ENCODE assay signal across 1 cellular context in the genomic region with DNA sequence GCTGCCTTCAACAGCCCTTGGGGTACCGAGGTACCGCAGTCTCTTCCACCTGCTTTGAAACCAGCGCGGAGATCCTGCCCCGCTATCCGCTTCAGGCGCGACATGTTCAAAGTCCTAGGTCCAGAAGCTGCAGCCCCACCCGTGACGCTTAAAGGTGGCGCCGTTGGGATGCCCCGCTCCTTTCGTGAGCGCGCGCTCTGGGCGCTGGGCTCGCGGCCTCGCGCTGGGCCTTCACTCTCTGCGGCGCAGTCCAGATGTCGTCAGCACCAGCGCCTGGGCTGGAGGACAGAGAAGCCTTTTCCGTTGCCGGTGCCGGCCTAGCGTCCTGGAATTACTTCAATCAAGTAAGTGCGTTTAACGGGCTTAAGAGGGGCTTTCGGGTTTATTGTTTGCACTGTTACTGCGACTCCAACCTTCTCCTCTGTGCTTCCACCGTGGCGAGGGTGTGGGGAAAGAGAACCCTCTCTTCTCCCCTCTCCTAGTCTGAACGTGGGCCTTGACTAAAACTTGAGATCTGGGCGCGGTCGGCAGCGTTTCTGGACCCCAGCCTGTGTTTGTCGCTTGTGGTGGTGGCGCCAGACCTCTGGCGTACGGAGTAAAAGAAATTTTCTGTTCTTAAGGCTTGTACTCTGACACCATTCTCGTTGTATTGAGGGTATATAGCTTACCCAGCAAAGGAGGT.
A peak's percentile ranks its signal among the peaks of the same experiment; 100 is the strongest.
TF ChIP-seq lines count a peak whose summit lies in the region.

A gene (minus strand): TSS at position 143 of the 682 bp plus-strand sequence. CDS start 39 bp downstream, at position 104.

TF ChIP-seq in GM12878, 131 proteins besides CTCF, POLR2A, EP300 and RAD21 (continued from another document and continues in another):
- TF ChIP-seq, protein P1, sequence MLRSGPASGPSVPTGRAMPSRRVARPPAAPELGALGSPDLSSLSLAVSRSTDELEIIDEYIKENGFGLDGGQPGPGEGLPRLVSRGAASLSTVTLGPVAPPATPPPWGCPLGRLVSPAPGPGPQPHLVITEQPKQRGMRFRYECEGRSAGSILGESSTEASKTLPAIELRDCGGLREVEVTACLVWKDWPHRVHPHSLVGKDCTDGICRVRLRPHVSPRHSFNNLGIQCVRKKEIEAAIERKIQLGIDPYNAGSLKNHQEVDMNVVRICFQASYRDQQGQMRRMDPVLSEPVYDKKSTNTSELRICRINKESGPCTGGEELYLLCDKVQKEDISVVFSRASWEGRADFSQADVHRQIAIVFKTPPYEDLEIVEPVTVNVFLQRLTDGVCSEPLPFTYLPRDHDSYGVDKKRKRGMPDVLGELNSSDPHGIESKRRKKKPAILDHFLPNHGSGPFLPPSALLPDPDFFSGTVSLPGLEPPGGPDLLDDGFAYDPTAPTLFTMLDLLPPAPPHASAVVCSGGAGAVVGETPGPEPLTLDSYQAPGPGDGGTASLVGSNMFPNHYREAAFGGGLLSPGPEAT (IDR thresholded peaks at IDR 0.05; ENCODE audit: low read depth), result peak; percentile 91
- peak; percentile 34 for TF ChIP-seq HDAC6 (IDR thresholded peaks at IDR 0.05; ENCODE audit: unreplicated experiment)
- TF ChIP-seq, protein P2, sequence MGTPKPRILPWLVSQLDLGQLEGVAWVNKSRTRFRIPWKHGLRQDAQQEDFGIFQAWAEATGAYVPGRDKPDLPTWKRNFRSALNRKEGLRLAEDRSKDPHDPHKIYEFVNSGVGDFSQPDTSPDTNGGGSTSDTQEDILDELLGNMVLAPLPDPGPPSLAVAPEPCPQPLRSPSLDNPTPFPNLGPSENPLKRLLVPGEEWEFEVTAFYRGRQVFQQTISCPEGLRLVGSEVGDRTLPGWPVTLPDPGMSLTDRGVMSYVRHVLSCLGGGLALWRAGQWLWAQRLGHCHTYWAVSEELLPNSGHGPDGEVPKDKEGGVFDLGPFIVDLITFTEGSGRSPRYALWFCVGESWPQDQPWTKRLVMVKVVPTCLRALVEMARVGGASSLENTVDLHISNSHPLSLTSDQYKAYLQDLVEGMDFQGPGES (IDR thresholded peaks at IDR 0.05), result no peak; the same call in 1 of the 2 replicates
- 0 out of 2 replicates have a peak, but pooled peaks have one; percentile 31 for TF ChIP-seq HDGF (IDR thresholded peaks at IDR 0.05)
- TF ChIP-seq NR2F1 (conservative IDR thresholded peaks at IDR 0.05), result no peak
- TF ChIP-seq NFIC (IDR thresholded peaks at IDR 0.05; ENCODE audit: low read depth, low read length), result peak; percentile 46; the same call in 1 of the 2 replicates
- no peak for TF ChIP-seq FOS (IDR thresholded peaks at IDR 0.05; ENCODE audit: borderline replicate concordance, extremely low read depth, insufficient read length)
- TF ChIP-seq, protein P3, sequence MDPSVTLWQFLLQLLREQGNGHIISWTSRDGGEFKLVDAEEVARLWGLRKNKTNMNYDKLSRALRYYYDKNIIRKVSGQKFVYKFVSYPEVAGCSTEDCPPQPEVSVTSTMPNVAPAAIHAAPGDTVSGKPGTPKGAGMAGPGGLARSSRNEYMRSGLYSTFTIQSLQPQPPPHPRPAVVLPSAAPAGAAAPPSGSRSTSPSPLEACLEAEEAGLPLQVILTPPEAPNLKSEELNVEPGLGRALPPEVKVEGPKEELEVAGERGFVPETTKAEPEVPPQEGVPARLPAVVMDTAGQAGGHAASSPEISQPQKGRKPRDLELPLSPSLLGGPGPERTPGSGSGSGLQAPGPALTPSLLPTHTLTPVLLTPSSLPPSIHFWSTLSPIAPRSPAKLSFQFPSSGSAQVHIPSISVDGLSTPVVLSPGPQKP (IDR thresholded peaks at IDR 0.05; ENCODE audit: low read depth, low read length), result 0 out of 2 replicates have a peak, but pooled peaks have one; percentile 48
- TF ChIP-seq ZNF274 (IDR thresholded peaks at IDR 0.05; ENCODE audit: insufficient read depth, insufficient read length), result no peak
- TF ChIP-seq IKZF1 (conservative IDR thresholded peaks at IDR 0.05), result peak; percentile 90
- TF ChIP-seq TARDBP (IDR thresholded peaks at IDR 0.05; ENCODE audit: borderline replicate concordance), result 0 out of 2 replicates have a peak, but pooled peaks have one; percentile 74
- no peak for TF ChIP-seq GABPA (IDR thresholded peaks at IDR 0.05; ENCODE audit: low read depth)
- 0 out of 2 replicates have a peak, but pooled peaks have one; percentile 9 for TF ChIP-seq MTA2 (IDR thresholded peaks at IDR 0.05; ENCODE audit: low read depth)
- TF ChIP-seq, protein P4, sequence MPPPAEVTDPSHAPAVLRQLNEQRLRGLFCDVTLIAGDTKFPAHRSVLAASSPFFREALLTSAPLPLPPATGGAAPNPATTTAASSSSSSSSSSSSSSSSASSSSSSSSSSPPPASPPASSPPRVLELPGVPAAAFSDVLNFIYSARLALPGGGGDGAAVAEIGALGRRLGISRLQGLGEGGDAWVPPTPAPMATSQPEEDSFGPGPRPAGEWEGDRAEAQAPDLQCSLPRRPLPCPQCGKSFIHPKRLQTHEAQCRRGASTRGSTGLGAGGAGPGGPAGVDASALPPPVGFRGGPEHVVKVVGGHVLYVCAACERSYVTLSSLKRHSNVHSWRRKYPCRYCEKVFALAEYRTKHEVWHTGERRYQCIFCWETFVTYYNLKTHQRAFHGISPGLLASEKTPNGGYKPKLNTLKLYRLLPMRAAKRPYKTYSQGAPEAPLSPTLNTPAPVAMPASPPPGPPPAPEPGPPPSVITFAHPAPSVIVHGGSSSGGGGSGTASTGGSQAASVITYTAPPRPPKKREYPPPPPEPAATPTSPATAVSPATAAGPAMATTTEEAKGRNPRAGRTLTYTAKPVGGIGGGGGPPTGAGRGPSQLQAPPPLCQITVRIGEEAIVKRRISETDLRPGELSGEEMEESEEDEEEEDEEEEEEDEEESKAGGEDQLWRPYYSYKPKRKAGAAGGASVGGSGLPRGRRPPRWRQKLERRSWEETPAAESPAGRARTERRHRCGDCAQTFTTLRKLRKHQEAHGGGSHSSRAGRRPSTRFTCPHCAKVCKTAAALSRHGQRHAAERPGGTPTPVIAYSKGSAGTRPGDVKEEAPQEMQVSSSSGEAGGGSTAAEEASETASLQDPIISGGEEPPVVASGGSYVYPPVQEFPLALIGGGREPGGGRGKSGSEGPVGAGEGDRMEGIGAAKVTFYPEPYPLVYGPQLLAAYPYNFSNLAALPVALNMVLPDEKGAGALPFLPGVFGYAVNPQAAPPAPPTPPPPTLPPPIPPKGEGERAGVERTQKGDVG (CRISPR knock-in tag; IDR thresholded peaks at IDR 0.05), result no peak
- no peak for TF ChIP-seq RCOR1 (conservative IDR thresholded peaks at IDR 0.05; ENCODE audit: low read depth, low read length)
- TF ChIP-seq POLR2AphosphoS5 (IDR thresholded peaks at IDR 0.05; ENCODE audit: low read length), result peak; percentile 84
- peak; percentile 98 for TF ChIP-seq NBN (IDR thresholded peaks at IDR 0.05)
- peak; percentile 73; the same call in 1 of the 2 replicates for TF ChIP-seq ASH2L (IDR thresholded peaks at IDR 0.05; ENCODE audit: borderline replicate concordance, low read depth)
- TF ChIP-seq HDAC2 (IDR thresholded peaks at IDR 0.05), result no peak
- TF ChIP-seq SPI1 (IDR thresholded peaks at IDR 0.05; ENCODE audit: borderline replicate concordance, insufficient read depth, low read depth, low read length), result no peak
- peak; percentile 89 for TF ChIP-seq CBFB (IDR thresholded peaks at IDR 0.05; ENCODE audit: low read depth)
- TF ChIP-seq, protein P5, sequence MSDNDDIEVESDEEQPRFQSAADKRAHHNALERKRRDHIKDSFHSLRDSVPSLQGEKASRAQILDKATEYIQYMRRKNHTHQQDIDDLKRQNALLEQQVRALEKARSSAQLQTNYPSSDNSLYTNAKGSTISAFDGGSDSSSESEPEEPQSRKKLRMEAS (IDR thresholded peaks at IDR 0.05; ENCODE audit: low read depth, low read length), result peak; percentile 85
- TF ChIP-seq, protein P6, sequence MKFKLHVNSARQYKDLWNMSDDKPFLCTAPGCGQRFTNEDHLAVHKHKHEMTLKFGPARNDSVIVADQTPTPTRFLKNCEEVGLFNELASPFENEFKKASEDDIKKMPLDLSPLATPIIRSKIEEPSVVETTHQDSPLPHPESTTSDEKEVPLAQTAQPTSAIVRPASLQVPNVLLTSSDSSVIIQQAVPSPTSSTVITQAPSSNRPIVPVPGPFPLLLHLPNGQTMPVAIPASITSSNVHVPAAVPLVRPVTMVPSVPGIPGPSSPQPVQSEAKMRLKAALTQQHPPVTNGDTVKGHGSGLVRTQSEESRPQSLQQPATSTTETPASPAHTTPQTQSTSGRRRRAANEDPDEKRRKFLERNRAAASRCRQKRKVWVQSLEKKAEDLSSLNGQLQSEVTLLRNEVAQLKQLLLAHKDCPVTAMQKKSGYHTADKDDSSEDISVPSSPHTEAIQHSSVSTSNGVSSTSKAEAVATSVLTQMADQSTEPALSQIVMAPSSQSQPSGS (IDR thresholded peaks at IDR 0.05; ENCODE audit: low read length), result no peak
- TF ChIP-seq LARP7 (IDR thresholded peaks at IDR 0.05), result peak; percentile 48; the same call in 1 of the 2 replicates
- TF ChIP-seq NR2C1 (IDR thresholded peaks at IDR 0.05), result 0 out of 2 replicates have a peak, but pooled peaks have one; percentile 51
- TF ChIP-seq ZNF622 (IDR thresholded peaks at IDR 0.05), result no peak
- TF ChIP-seq TCF12 (IDR thresholded peaks at IDR 0.05; ENCODE audit: low read depth, low read length), result no peak
- TF ChIP-seq SP1 (IDR thresholded peaks at IDR 0.05; ENCODE audit: low read depth, low read length), result peak; percentile 46
- TF ChIP-seq, protein P7, sequence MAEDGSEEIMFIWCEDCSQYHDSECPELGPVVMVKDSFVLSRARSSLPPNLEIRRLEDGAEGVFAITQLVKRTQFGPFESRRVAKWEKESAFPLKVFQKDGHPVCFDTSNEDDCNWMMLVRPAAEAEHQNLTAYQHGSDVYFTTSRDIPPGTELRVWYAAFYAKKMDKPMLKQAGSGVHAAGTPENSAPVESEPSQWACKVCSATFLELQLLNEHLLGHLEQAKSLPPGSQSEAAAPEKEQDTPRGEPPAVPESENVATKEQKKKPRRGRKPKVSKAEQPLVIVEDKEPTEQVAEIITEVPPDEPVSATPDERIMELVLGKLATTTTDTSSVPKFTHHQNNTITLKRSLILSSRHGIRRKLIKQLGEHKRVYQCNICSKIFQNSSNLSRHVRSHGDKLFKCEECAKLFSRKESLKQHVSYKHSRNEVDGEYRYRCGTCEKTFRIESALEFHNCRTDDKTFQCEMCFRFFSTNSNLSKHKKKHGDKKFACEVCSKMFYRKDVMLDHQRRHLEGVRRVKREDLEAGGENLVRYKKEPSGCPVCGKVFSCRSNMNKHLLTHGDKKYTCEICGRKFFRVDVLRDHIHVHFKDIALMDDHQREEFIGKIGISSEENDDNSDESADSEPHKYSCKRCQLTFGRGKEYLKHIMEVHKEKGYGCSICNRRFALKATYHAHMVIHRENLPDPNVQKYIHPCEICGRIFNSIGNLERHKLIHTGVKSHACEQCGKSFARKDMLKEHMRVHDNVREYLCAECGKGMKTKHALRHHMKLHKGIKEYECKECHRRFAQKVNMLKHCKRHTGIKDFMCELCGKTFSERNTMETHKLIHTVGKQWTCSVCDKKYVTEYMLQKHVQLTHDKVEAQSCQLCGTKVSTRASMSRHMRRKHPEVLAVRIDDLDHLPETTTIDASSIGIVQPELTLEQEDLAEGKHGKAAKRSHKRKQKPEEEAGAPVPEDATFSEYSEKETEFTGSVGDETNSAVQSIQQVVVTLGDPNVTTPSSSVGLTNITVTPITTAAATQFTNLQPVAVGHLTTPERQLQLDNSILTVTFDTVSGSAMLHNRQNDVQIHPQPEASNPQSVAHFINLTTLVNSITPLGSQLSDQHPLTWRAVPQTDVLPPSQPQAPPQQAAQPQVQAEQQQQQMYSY (CRISPR knock-in tag; IDR thresholded peaks at IDR 0.05), result no peak
- TF ChIP-seq, protein P8, sequence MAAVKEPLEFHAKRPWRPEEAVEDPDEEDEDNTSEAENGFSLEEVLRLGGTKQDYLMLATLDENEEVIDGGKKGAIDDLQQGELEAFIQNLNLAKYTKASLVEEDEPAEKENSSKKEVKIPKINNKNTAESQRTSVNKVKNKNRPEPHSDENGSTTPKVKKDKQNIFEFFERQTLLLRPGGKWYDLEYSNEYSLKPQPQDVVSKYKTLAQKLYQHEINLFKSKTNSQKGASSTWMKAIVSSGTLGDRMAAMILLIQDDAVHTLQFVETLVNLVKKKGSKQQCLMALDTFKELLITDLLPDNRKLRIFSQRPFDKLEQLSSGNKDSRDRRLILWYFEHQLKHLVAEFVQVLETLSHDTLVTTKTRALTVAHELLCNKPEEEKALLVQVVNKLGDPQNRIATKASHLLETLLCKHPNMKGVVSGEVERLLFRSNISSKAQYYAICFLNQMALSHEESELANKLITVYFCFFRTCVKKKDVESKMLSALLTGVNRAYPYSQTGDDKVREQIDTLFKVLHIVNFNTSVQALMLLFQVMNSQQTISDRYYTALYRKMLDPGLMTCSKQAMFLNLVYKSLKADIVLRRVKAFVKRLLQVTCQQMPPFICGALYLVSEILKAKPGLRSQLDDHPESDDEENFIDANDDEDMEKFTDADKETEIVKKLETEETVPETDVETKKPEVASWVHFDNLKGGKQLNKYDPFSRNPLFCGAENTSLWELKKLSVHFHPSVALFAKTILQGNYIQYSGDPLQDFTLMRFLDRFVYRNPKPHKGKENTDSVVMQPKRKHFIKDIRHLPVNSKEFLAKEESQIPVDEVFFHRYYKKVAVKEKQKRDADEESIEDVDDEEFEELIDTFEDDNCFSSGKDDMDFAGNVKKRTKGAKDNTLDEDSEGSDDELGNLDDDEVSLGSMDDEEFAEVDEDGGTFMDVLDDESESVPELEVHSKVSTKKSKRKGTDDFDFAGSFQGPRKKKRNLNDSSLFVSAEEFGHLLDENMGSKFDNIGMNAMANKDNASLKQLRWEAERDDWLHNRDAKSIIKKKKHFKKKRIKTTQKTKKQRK (IDR thresholded peaks at IDR 0.05; ENCODE audit: low read depth, low read length), result no peak
- no peak for TF ChIP-seq BMI1 (IDR thresholded peaks at IDR 0.05; ENCODE audit: borderline replicate concordance)
- TF ChIP-seq CBX3 (IDR thresholded peaks at IDR 0.05; ENCODE audit: borderline replicate concordance, low read depth), result no peak
- TF ChIP-seq PAX5 (IDR thresholded peaks at IDR 0.05; ENCODE audit: borderline replicate concordance, low read depth, low read length), result no peak; the same call in 1 of the 2 replicates
- TF ChIP-seq CEBPB (IDR thresholded peaks at IDR 0.05; ENCODE audit: borderline replicate concordance in 1 of 2, low read depth in 2 of 2, low read length in 2 of 2), result peak in 1 of 2 experiments; percentile 19; a peak in 1 of 4 replicates
- TF ChIP-seq EED (IDR thresholded peaks at IDR 0.05; ENCODE audit: low read depth), result no peak
- no peak for TF ChIP-seq FOXM1 (IDR thresholded peaks at IDR 0.05; ENCODE audit: low read depth, low read length)
- TF ChIP-seq SMARCA5 (IDR thresholded peaks at IDR 0.05), result peak; percentile 57; the same call in 1 of the 2 replicates
- TF ChIP-seq, protein P9, sequence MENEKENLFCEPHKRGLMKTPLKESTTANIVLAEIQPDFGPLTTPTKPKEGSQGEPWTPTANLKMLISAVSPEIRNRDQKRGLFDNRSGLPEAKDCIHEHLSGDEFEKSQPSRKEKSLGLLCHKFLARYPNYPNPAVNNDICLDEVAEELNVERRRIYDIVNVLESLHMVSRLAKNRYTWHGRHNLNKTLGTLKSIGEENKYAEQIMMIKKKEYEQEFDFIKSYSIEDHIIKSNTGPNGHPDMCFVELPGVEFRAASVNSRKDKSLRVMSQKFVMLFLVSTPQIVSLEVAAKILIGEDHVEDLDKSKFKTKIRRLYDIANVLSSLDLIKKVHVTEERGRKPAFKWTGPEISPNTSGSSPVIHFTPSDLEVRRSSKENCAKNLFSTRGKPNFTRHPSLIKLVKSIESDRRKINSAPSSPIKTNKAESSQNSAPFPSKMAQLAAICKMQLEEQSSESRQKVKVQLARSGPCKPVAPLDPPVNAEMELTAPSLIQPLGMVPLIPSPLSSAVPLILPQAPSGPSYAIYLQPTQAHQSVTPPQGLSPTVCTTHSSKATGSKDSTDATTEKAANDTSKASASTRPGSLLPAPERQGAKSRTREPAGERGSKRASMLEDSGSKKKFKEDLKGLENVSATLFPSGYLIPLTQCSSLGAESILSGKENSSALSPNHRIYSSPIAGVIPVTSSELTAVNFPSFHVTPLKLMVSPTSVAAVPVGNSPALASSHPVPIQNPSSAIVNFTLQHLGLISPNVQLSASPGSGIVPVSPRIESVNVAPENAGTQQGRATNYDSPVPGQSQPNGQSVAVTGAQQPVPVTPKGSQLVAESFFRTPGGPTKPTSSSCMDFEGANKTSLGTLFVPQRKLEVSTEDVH (IDR thresholded peaks at IDR 0.05; ENCODE audit: low read depth, partially characterized antibody), result peak; percentile 78
